ENCODE assay signal across 10 cellular contexts in genomic region chr2:62415019-62415431, GRCh38.
DNase-seq lines count a peak whose midpoint lies in the region; ATAC-seq, FAIRE-seq and TF ChIP-seq lines count a peak whose summit lies in the region.
"Had no signal": no experiment of that assay in that cellular context is flagged by ENCODE, and none has a peak within 500 bp of the region (broad histone marks: within the 10 kb centered on the region; RNA-seq: fewer than 3 reads in every experiment).

No MANE protein-coding gene starts in this region.

- H3K27ac ChIP-seq in temporal lobe (ENCODE audit: low read depth, low read length): peak overlapping the region; percentile 90
- H3K27ac ChIP-seq in right atrium auricular region: no peak overlapping the region
- no peak overlapping the region for H3K27ac ChIP-seq in pancreas

- no peak overlapping the region for H3K4me3 ChIP-seq in right atrium auricular region
- no peak overlapping the region for H3K4me3 ChIP-seq in pancreas
- H3K4me3 ChIP-seq: skin epidermis had no signal

- 71 to 73% methylated on average over 4 of the region's 4 CpGs for WGBS in pancreas, 2 donors

- H3K4me1 ChIP-seq in right atrium auricular region (peaks cover 0 to 21% of the 10 kb centered on the region in 2 donors), pancreas (peaks cover 0 to 5% (median 0%) of the 10 kb centered on the region in 3 donors)

- no peak for FAIRE-seq in pancreas (lab: Jason Lieb, UNC)

- TF ChIP-seq CTCF in right atrium auricular region (IDR thresholded peaks at IDR 0.05): no peak
- TF ChIP-seq CTCF in pancreas (IDR thresholded peaks at IDR 0.05): no peak

- no peak for DNase-seq in activated T-cell treated with anti-CD3 and anti-CD28 coated beads, Interleukin-2, amount 50 U/mL, for 72 hours
- no peak for DNase-seq in activated T-cell treated with anti-CD3 and anti-CD28 coated beads, Interleukin-2, amount 50 U/mL, for 24 hours
- DNase-seq in T-helper 17 cell: no peak
- no peak for DNase-seq in right atrium auricular region (ENCODE audit: low spot score)
- no peak for DNase-seq in pancreas
- DNase-seq: IMR-90 had no signal

- no peaks in the 10 kb centered on the region for H3K9me3 ChIP-seq in T-helper 17 cell (ENCODE audit: control insufficient read depth, low read length, poor library complexity, severe bottlenecking)
- H3K9me3 ChIP-seq in right atrium auricular region: no peaks in the 10 kb centered on the region
- H3K9me3 ChIP-seq in pancreas: no peaks in the 10 kb centered on the region

- intact Hi-C loops in pancreas (cut with DNase I): loop anchor here in 1 of 3 donors (10.0 kb wide), 1 partner anchor 490 kb away; no protein-coding TSS in a partner anchor

- no peaks in the 10 kb centered on the region for H3K36me3 Mint-ChIP-seq in activated T-cell treated with anti-CD3 and anti-CD28 coated beads, Interleukin-2, amount 50 U/mL, for 72 hours (ENCODE audit: insufficient read depth in 2 of 2)
- H3K36me3 Mint-ChIP-seq in activated T-cell treated with anti-CD3 and anti-CD28 coated beads, Interleukin-2, amount 50 U/mL, for 24 hours (ENCODE audit: low read depth): no peaks in the 10 kb centered on the region
- no peaks in the 10 kb centered on the region for H3K36me3 Mint-ChIP-seq in T-helper 17 cell (ENCODE audit: low read depth)
- H3K36me3 Mint-ChIP-seq in stimulated activated memory B cell treated with anti-CD40 and anti-IgM and Interleukin-4, amounts not matched to agents 10 μg/mL and 1 μg/mL and 100 μg/mL, for 72 hours: peaks cover 9% of the 10 kb centered on the region

- no peak overlapping the region for H3K27ac Mint-ChIP-seq in activated T-cell treated with anti-CD3 and anti-CD28 coated beads, Interleukin-2, amount 50 U/mL, for 72 hours
- no peak overlapping the region for H3K27ac Mint-ChIP-seq in activated T-cell treated with anti-CD3 and anti-CD28 coated beads, Interleukin-2, amount 50 U/mL, for 24 hours
- H3K27ac Mint-ChIP-seq in T-helper 17 cell: peak overlapping the region; percentile 51
- H3K27ac Mint-ChIP-seq in stimulated activated memory B cell treated with anti-CD40 and anti-IgM and Interleukin-4, amounts not matched to agents 10 μg/mL and 1 μg/mL and 100 μg/mL, for 72 hours: no peak overlapping the region

- peaks cover 0 to 1% of the 10 kb centered on the region in 2 donors for H3K9me3 Mint-ChIP-seq in activated T-cell treated with anti-CD3 and anti-CD28 coated beads, Interleukin-2, amount 50 U/mL, for 72 hours
- peaks cover 2% of the 10 kb centered on the region for H3K9me3 Mint-ChIP-seq in activated T-cell treated with anti-CD3 and anti-CD28 coated beads, Interleukin-2, amount 50 U/mL, for 24 hours
- H3K9me3 Mint-ChIP-seq in stimulated activated memory B cell treated with anti-CD40 and anti-IgM and Interleukin-4, amounts not matched to agents 10 μg/mL and 1 μg/mL and 100 μg/mL, for 72 hours: peaks cover 11% of the 10 kb centered on the region

- H3K4me1 Mint-ChIP-seq in activated T-cell treated with anti-CD3 and anti-CD28 coated beads, Interleukin-2, amount 50 U/mL, for 72 hours (ENCODE audit: low read depth): peaks cover 18% of the 10 kb centered on the region
- H3K4me1 Mint-ChIP-seq in activated T-cell treated with anti-CD3 and anti-CD28 coated beads, Interleukin-2, amount 50 U/mL, for 24 hours (ENCODE audit: low read depth): peaks cover 4% of the 10 kb centered on the region
- peaks cover 8% of the 10 kb centered on the region for H3K4me1 Mint-ChIP-seq in T-helper 17 cell
- H3K4me1 Mint-ChIP-seq in stimulated activated memory B cell treated with anti-CD40 and anti-IgM and Interleukin-4, amounts not matched to agents 10 μg/mL and 1 μg/mL and 100 μg/mL, for 72 hours: peaks cover 23% of the 10 kb centered on the region

- no peak overlapping the region for H3K4me3 Mint-ChIP-seq in activated T-cell treated with anti-CD3 and anti-CD28 coated beads, Interleukin-2, amount 50 U/mL, for 72 hours
- no peak overlapping the region for H3K4me3 Mint-ChIP-seq in activated T-cell treated with anti-CD3 and anti-CD28 coated beads, Interleukin-2, amount 50 U/mL, for 24 hours
- H3K4me3 Mint-ChIP-seq in T-helper 17 cell: no peak overlapping the region
- H3K4me3 Mint-ChIP-seq in stimulated activated memory B cell treated with anti-CD40 and anti-IgM and Interleukin-4, amounts not matched to agents 10 μg/mL and 1 μg/mL and 100 μg/mL, for 72 hours: no peak overlapping the region

- H3K36me3 ChIP-seq in right atrium auricular region (no peaks in the 10 kb centered on the region), pancreas (no peaks in the 10 kb centered on the region)

- no peaks in the 10 kb centered on the region for H3K27me3 ChIP-seq in right atrium auricular region
- no peaks in the 10 kb centered on the region for H3K27me3 ChIP-seq in pancreas

- no peaks in the 10 kb centered on the region for H3K27me3 Mint-ChIP-seq in activated T-cell treated with anti-CD3 and anti-CD28 coated beads, Interleukin-2, amount 50 U/mL, for 72 hours (ENCODE audit: low read depth)
- no peaks in the 10 kb centered on the region for H3K27me3 Mint-ChIP-seq in activated T-cell treated with anti-CD3 and anti-CD28 coated beads, Interleukin-2, amount 50 U/mL, for 24 hours
- peaks cover 12% of the 10 kb centered on the region for H3K27me3 Mint-ChIP-seq in T-helper 17 cell
- peaks cover 22% of the 10 kb centered on the region for H3K27me3 Mint-ChIP-seq in stimulated activated memory B cell treated with anti-CD40 and anti-IgM and Interleukin-4, amounts not matched to agents 10 μg/mL and 1 μg/mL and 100 μg/mL, for 72 hours

- ATAC-seq in activated T-cell treated with anti-CD3 and anti-CD28 coated beads, Interleukin-2, amount 50 U/mL, for 72 hours (replicated peaks in 1 of 2): peak; percentile 29 to 49
- ATAC-seq in HG02970 (IDR thresholded peaks at IDR 0.05; ENCODE audit: low FRiP score, unreplicated experiment) (peak; percentile 65), T-helper 17 cell (no peak), pancreas (no peak)
- no peak for ATAC-seq in stimulated activated memory B cell treated with anti-CD40 and anti-IgM and Interleukin-4, amounts not matched to agents 10 μg/mL and 1 μg/mL and 100 μg/mL, for 72 hours

Comparison
In these comparisons a context has a peak if more than half of its experiments do, and no peak if none do; other contexts are left out.
1. ATAC-seq: peak in activated T-cell treated with anti-CD3 and anti-CD28 coated beads, Interleukin-2, amount 50 U/mL, for 72 hours (2 of 2) and HG02970 (single experiment); none in T-helper 17 cell (single experiment), pancreas (0 of 4) and stimulated activated memory B cell treated with anti-CD40 and anti-IgM and Interleukin-4, amounts not matched to agents 10 μg/mL and 1 μg/mL and 100 μg/mL, for 72 hours (single experiment).